9 cellular contexts compared by ENCODE assay signal in the genomic region with DNA sequence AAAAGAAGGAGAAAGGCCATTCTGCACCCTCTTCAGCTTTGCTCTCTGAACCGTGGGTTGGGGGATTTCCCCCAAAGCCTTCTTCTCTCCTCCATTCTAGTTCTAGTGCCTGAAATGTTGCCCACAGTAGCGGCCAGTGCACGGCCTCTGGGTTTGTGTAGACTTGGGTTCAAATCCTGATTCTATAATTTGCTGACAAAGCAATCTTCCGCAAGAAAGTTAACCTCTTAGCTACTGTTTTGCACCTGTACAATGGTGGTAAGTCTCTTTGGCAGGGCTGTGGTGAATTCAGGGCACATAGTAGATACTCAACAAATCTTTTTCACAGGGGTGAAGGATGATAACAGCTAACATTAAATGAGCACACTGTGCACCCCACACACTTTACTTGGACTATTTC. TPM values are rescaled to one million over a fixed set of nuclear protein-coding genes. Genes with fewer than 3 reads are reported as not detected.
"Had no signal": no experiment of that assay in that cellular context is flagged by ENCODE, and none has a peak within 500 bp of the region (broad histone marks: within the 10 kb centered on the region; RNA-seq: fewer than 3 reads in every experiment).

No MANE protein-coding gene starts in this region.

- H3K27ac Mint-ChIP-seq: IgD-negative memory B cell had no signal

- H3K4me3 Mint-ChIP-seq: H9, IgD-negative memory B cell had no signal

- DNase-seq: GM23248, GOT3, H9, HCEC 1CT, KG1 had no signal

- H3K36me3 Mint-ChIP-seq: IgD-negative memory B cell had no signal

- H2AFZ ChIP-seq: GM23248 had no signal

- H3K9ac ChIP-seq: GM23248 had no signal

- FAIRE-seq: H54 had no signal

- H3K27ac ChIP-seq: GM23248, HL-60 had no signal

- H3K9me3 Mint-ChIP-seq: H9 had no signal

- H3K4me3 ChIP-seq: GM23248 had no signal

RNA-seq across cellular contexts. Expression of a gene that starts 5.8 kb away (rescaled TPM):
- total RNA-seq: HT1080 had no signal
